Comparison of ENCODE assay signal across 1 cellular context in the genomic region with DNA sequence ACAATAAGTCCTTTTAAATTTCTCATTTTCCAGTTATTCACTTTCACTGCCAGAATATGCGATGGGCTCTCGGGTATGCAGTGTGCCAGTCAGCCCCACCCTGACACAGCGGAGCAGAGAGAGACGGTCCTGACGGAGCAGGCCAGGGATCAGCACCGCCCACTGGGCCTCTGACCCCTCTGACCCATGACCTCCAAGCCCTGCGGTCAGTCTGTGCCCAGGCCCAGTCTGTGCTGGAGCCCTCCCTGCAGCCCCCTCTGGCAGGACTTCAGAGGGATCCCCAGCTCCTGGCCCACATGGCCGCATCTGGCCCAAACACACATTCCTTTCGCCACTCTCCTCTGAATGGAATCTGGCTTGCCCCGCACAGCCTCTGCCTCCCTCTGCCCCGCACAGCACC.
TF ChIP-seq lines count a peak whose summit lies in the region.

No MANE protein-coding gene starts in this region.

TF ChIP-seq in SK-N-SH treated with all-trans-retinoic acid at 6 μM for 48 hours, 23 proteins besides CTCF, POLR2A, EP300 and RAD21:
- TF ChIP-seq, protein P1, sequence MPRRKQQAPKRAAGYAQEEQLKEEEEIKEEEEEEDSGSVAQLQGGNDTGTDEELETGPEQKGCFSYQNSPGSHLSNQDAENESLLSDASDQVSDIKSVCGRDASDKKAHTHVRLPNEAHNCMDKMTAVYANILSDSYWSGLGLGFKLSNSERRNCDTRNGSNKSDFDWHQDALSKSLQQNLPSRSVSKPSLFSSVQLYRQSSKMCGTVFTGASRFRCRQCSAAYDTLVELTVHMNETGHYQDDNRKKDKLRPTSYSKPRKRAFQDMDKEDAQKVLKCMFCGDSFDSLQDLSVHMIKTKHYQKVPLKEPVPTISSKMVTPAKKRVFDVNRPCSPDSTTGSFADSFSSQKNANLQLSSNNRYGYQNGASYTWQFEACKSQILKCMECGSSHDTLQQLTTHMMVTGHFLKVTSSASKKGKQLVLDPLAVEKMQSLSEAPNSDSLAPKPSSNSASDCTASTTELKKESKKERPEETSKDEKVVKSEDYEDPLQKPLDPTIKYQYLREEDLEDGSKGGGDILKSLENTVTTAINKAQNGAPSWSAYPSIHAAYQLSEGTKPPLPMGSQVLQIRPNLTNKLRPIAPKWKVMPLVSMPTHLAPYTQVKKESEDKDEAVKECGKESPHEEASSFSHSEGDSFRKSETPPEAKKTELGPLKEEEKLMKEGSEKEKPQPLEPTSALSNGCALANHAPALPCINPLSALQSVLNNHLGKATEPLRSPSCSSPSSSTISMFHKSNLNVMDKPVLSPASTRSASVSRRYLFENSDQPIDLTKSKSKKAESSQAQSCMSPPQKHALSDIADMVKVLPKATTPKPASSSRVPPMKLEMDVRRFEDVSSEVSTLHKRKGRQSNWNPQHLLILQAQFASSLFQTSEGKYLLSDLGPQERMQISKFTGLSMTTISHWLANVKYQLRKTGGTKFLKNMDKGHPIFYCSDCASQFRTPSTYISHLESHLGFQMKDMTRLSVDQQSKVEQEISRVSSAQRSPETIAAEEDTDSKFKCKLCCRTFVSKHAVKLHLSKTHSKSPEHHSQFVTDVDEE (CRISPR knock-in tag; IDR thresholded peaks at IDR 0.05), result no peak
- no peak for TF ChIP-seq BACH2 (CRISPR knock-in tag; IDR thresholded peaks at IDR 0.05; ENCODE audit: borderline replicate concordance)
- no peak for TF ChIP-seq TOX (CRISPR knock-in tag; IDR thresholded peaks at IDR 0.05; ENCODE audit: borderline replicate concordance)
- TF ChIP-seq GLIS3 (CRISPR knock-in tag; IDR thresholded peaks at IDR 0.05), result no peak
- TF ChIP-seq CSDC2 (CRISPR knock-in tag; IDR thresholded peaks at IDR 0.05), result no peak
- TF ChIP-seq SNAI2 (CRISPR knock-in tag; IDR thresholded peaks at IDR 0.05), result no peak
- no peak for TF ChIP-seq CREB5 (CRISPR knock-in tag; IDR thresholded peaks at IDR 0.05; ENCODE audit: low read depth)
- no peak for TF ChIP-seq RARB (CRISPR knock-in tag; IDR thresholded peaks at IDR 0.05)
